2 cellular contexts compared by ENCODE assay signal in the genomic region with DNA sequence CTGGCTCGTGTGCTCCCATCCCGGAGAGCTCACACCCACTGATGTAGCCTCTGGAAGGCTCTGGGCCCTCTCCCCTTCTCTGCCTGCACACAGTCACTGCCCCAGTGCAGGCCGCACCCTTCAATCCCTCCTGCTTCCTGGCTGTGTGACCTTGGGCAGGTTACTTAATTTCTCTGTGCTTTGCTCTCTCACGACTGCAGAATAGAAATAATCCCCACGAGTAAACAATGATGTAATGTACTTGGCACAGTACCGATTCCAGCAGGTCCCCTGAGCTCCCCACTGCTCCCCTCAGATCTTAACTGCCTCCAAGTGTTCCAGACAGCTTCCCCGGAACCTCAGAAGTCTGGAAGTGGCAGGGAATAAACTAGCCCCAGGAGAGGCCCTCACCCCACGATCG.
A peak's percentile ranks its signal among the peaks of the same experiment; 100 is the strongest.
TF ChIP-seq lines count a peak whose summit lies in the region.

No MANE protein-coding gene starts in this region.

TF ChIP-seq in A549, 52 proteins besides CTCF, POLR2A, EP300 and RAD21:
- TF ChIP-seq, protein P1, sequence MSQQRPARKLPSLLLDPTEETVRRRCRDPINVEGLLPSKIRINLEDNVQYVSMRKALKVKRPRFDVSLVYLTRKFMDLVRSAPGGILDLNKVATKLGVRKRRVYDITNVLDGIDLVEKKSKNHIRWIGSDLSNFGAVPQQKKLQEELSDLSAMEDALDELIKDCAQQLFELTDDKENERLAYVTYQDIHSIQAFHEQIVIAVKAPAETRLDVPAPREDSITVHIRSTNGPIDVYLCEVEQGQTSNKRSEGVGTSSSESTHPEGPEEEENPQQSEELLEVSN (IDR thresholded peaks at IDR 0.05; ENCODE audit: borderline replicate concordance, low read depth) = no peak
- TF ChIP-seq RNF2 (IDR thresholded peaks at IDR 0.05; ENCODE audit: borderline replicate concordance, low read depth) = no peak
- peak; percentile 58 for TF ChIP-seq ZFP36 (IDR thresholded peaks at IDR 0.05; ENCODE audit: borderline replicate concordance, partially characterized antibody)

TF ChIP-seq in HepG2, 621 proteins besides CTCF, POLR2A, EP300 and RAD21:
- TF ChIP-seq KMT2A (CRISPR knock-in tag; IDR thresholded peaks at IDR 0.05) (no peak), ZNF768 (CRISPR knock-in tag; IDR thresholded peaks at IDR 0.05) (peak; percentile 97), ATF7 (IDR thresholded peaks at IDR 0.05) (peak; percentile 38; the same call in 1 of the 2 replicates), ATF7 (CRISPR knock-in tag; IDR thresholded peaks at IDR 0.05) (no peak)
- TF ChIP-seq, protein P2, sequence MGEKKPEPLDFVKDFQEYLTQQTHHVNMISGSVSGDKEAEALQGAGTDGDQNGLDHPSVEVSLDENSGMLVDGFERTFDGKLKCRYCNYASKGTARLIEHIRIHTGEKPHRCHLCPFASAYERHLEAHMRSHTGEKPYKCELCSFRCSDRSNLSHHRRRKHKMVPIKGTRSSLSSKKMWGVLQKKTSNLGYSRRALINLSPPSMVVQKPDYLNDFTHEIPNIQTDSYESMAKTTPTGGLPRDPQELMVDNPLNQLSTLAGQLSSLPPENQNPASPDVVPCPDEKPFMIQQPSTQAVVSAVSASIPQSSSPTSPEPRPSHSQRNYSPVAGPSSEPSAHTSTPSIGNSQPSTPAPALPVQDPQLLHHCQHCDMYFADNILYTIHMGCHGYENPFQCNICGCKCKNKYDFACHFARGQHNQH (CRISPR knock-in tag; IDR thresholded peaks at IDR 0.05) = no peak
